8 cellular contexts compared by ENCODE assay signal in genomic region chr17:49259663-49260010, GRCh38. TPM values are rescaled to one million over a fixed set of nuclear protein-coding genes. Genes with fewer than 3 reads are reported as not detected.
DNase-seq lines count a peak whose midpoint lies in the region; ATAC-seq and TF ChIP-seq lines count a peak whose summit lies in the region.

No MANE protein-coding gene starts in this region.

- no peak for TF ChIP-seq CTCF in foreskin keratinocyte (conservative IDR thresholded peaks at IDR 0.05)

- intact Hi-C loops in left ventricle myocardium superior (cut with micrococcal nuclease) = no loop called here

- ATAC-seq in left ventricle myocardium superior = peak; percentile 51
- no peak for ATAC-seq in foreskin keratinocyte
- no peak for ATAC-seq in GM18858 (IDR thresholded peaks at IDR 0.05; ENCODE audit: unreplicated experiment)
- no peak for ATAC-seq in GM19023 (IDR thresholded peaks at IDR 0.05; ENCODE audit: unreplicated experiment)

- H3K27ac Mint-ChIP-seq in activated CD4-positive, alpha-beta memory T cell treated with anti-CD3 and anti-CD28 coated beads, Interleukin-2, amount 10 ng/mL, durations not matched to agents 7 days and 5 days = no peak overlapping the region

- peaks cover 3% of the 10 kb centered on the region for H3K27me3 Mint-ChIP-seq in activated CD4-positive, alpha-beta memory T cell treated with anti-CD3 and anti-CD28 coated beads, Interleukin-2, amount 10 ng/mL, durations not matched to agents 7 days and 5 days

- no peaks in the 10 kb centered on the region for H3K36me3 Mint-ChIP-seq in activated CD4-positive, alpha-beta memory T cell treated with anti-CD3 and anti-CD28 coated beads, Interleukin-2, amount 10 ng/mL, durations not matched to agents 7 days and 5 days (ENCODE audit: low read depth)

- H3K27me3 ChIP-seq in HAP-1 (ENCODE audit: low read depth) (no peaks in the 10 kb centered on the region), foreskin keratinocyte (no peaks in the 10 kb centered on the region)

- no peaks in the 10 kb centered on the region for H3K36me3 ChIP-seq in HAP-1 (replicated peaks)

- no peaks in the 10 kb centered on the region for H3K9me3 ChIP-seq in HAP-1

- H3K27ac ChIP-seq in foreskin keratinocyte = no peak overlapping the region

- POLR2A ChIA-PET in activated CD4-positive, alpha-beta memory T cell treated with anti-CD3 and anti-CD28 coated beads, Interleukin-2, amount 10 ng/mL, durations not matched to agents 7 days and 5 days (lab: Charles Lee) = interaction anchor here (1.0 to 1.6 kb wide), 6 partner anchors 14 to 82 kb away, joined by 3 to 5 read pairs (median 4); no protein-coding TSS in a partner anchor

- CTCF ChIA-PET in activated CD4-positive, alpha-beta memory T cell treated with anti-CD3 and anti-CD28 coated beads, Interleukin-2, amount 10 ng/mL, durations not matched to agents 7 days and 5 days (lab: Charles Lee) = interaction anchor here (0.7 to 2.3 kb wide), 3 partner anchors 80 to 261 kb away, joined by 3 to 10 read pairs (median 3); no protein-coding TSS in a partner anchor

- in situ Hi-C loops in HAP-1 (cut with MboI; ENCODE audit: low sequenced_read_pairs) = no loop called here

- H3K4me3 Mint-ChIP-seq in activated CD4-positive, alpha-beta memory T cell treated with anti-CD3 and anti-CD28 coated beads, Interleukin-2, amount 10 ng/mL, durations not matched to agents 7 days and 5 days = peak overlapping the region; percentile 74

- peaks cover 13% of the 10 kb centered on the region for H3K4me1 Mint-ChIP-seq in activated CD4-positive, alpha-beta memory T cell treated with anti-CD3 and anti-CD28 coated beads, Interleukin-2, amount 10 ng/mL, durations not matched to agents 7 days and 5 days

- no peaks in the 10 kb centered on the region for H3K9me3 Mint-ChIP-seq in activated CD4-positive, alpha-beta memory T cell treated with anti-CD3 and anti-CD28 coated beads, Interleukin-2, amount 10 ng/mL, durations not matched to agents 7 days and 5 days

- H3K4me1 ChIP-seq in HAP-1 = peaks cover 8% of the 10 kb centered on the region; the same call in 1 of the 2 replicates
- peaks cover 6% of the 10 kb centered on the region for H3K4me1 ChIP-seq in foreskin keratinocyte

- peak overlapping the region; percentile 26 for H3K4me3 ChIP-seq in HAP-1
- peak overlapping the region; percentile 50 for H3K4me3 ChIP-seq in skeletal muscle cell (ENCODE audit: low read depth, low read length)

- DNase-seq in HAP-1 (ENCODE audit: low spot score in 2 of 2) (no peak), left ventricle myocardium superior (peak; percentile 31), skeletal muscle cell (ENCODE audit: low read depth) (no peak), foreskin keratinocyte (no peak), NOMO-1 treated with dmso at 0.1 percent for 144 hours (lab: John Stamatoyannopoulos, UW; ENCODE audit: unreplicated experiment) (no peak)
- no peak for DNase-seq in activated CD4-positive, alpha-beta memory T cell treated with anti-CD3 and anti-CD28 coated beads, Interleukin-2, amount 10 ng/mL, durations not matched to agents 7 days and 5 days

RNA-seq across cellular contexts. Expression of gene PHOSPHO1, which starts 29.1 kb away (rescaled TPM):
- total RNA-seq in activated CD4-positive, alpha-beta memory T cell treated with anti-CD3 and anti-CD28 coated beads, Interleukin-2, amount 10 ng/mL, durations not matched to agents 7 days and 5 days = not detected
- total RNA-seq in left ventricle myocardium superior = 0.64 TPM
- 0.11 and 0.31 TPM in 2 replicates for total RNA-seq in foreskin keratinocyte
- 0.17 and 0.20 TPM in 2 replicates for polyA plus RNA-seq in foreskin keratinocyte

RNA-seq across cellular contexts. Expression of gene ABI3, which starts 49.1 kb away (rescaled TPM):
- 10 to 100 TPM; 46.3 to 48.2 TPM for total RNA-seq in activated CD4-positive, alpha-beta memory T cell treated with anti-CD3 and anti-CD28 coated beads, Interleukin-2, amount 10 ng/mL, durations not matched to agents 7 days and 5 days
- total RNA-seq in left ventricle myocardium superior (5.6 TPM), foreskin keratinocyte (not detected in 2 replicates)
- polyA plus RNA-seq in foreskin keratinocyte = not detected in 2 replicates

RNA-seq across cellular contexts. Expression of gene GNGT2, which starts 49.3 kb away (rescaled TPM):
- total RNA-seq in activated CD4-positive, alpha-beta memory T cell treated with anti-CD3 and anti-CD28 coated beads, Interleukin-2, amount 10 ng/mL, durations not matched to agents 7 days and 5 days = 10 to 100 TPM; 22.7 to 23.8 TPM
- total RNA-seq in left ventricle myocardium superior (1.2 TPM), foreskin keratinocyte (not detected in 2 replicates)
- polyA plus RNA-seq in foreskin keratinocyte = not detected in 2 replicates

Comparison
In these comparisons a context has a peak if more than half of its experiments do, and no peak if none do; other contexts are left out.
1. RNA of gene GNGT2, which starts 49.3 kb away (total RNA-seq): 22.7 to 23.8 TPM in activated CD4-positive, alpha-beta memory T cell treated with anti-CD3 and anti-CD28 coated beads, Interleukin-2, amount 10 ng/mL, durations not matched to agents 7 days and 5 days; 1.2 TPM in left ventricle myocardium superior (single experiment) and not detected in foreskin keratinocyte; every median in the first group is over 10 times any median in the second.